In the genomic region with DNA sequence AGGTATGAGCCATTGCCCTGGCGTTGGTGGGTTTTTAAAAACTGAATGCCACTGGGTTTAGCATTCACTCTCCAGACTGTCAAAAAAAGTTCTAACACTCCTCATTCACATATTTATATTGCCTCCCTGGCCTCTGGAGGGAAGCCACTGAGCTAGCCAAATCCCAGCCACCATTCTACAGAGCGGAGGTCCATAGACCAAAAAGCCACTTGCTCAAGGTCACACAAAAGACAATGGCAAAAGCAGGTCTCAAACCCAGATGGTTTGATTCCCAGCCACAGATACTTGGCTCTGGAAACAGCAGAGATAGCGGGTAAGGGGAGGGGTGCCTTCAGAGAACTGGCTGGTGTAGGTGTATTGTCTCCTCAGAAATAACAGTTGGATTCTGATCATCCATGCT, we compare ENCODE assay signal across 1 cellular context.
TF ChIP-seq lines count a peak whose summit lies in the region.

No MANE protein-coding gene starts in this region.

TF ChIP-seq in IMR-90, 13 proteins besides CTCF, POLR2A, EP300 and RAD21:
- no peak for TF ChIP-seq FOS (IDR thresholded peaks at IDR 0.05; ENCODE audit: low read depth, low read length)
- no peak for TF ChIP-seq SMC3 (IDR thresholded peaks at IDR 0.05; ENCODE audit: low read depth, low read length)
- no peak for TF ChIP-seq CHD1 (IDR thresholded peaks at IDR 0.05; ENCODE audit: low read depth, low read length)
